In the genomic region with DNA sequence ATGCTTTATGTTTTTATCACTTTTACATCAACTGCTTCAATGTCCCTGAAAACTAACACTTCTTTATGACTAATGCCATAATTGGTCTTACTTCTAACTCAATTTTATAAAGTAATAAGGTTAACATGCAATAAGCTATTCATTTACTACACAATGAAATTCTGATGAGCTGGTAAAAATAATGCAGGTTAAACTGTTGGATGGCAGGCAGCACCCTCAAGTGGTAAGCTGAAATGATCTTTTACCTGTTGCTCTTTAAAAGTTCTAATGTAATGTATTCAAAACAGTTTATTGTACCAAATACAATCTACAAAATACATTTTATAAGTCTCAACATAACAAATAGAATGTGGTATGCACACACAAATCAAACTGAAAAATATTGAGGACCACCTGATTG, we compare ENCODE assay signal across 1 cellular context.
A peak's percentile ranks its signal among the peaks of the same experiment; 100 is the strongest.
TF ChIP-seq lines count a peak whose summit lies in the region.

No MANE protein-coding gene starts in this region.

TF ChIP-seq in H1, 55 proteins besides CTCF, POLR2A, EP300 and RAD21:
- no peak for TF ChIP-seq JUND (IDR thresholded peaks at IDR 0.05; ENCODE audit: low read length)
- TF ChIP-seq MAFK (IDR thresholded peaks at IDR 0.05; ENCODE audit: low read depth, low read length), result 0 out of 2 replicates have a peak, but pooled peaks have one; percentile 35
- TF ChIP-seq SIRT6 (IDR thresholded peaks at IDR 0.05; ENCODE audit: low read length), result no peak
- TF ChIP-seq, protein P1, sequence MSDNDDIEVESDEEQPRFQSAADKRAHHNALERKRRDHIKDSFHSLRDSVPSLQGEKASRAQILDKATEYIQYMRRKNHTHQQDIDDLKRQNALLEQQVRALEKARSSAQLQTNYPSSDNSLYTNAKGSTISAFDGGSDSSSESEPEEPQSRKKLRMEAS (IDR thresholded peaks at IDR 0.05), result no peak
- TF ChIP-seq CHD1 (IDR thresholded peaks at IDR 0.05; ENCODE audit: low read depth, low read length), result no peak
- TF ChIP-seq TAF1 (IDR thresholded peaks at IDR 0.05; ENCODE audit: low read depth, low read length), result no peak
- no peak for TF ChIP-seq FOSL1 (IDR thresholded peaks at IDR 0.05; ENCODE audit: insufficient read depth, low read depth, low read length)
